ENCODE assay signal across 19 cellular contexts in the genomic region with DNA sequence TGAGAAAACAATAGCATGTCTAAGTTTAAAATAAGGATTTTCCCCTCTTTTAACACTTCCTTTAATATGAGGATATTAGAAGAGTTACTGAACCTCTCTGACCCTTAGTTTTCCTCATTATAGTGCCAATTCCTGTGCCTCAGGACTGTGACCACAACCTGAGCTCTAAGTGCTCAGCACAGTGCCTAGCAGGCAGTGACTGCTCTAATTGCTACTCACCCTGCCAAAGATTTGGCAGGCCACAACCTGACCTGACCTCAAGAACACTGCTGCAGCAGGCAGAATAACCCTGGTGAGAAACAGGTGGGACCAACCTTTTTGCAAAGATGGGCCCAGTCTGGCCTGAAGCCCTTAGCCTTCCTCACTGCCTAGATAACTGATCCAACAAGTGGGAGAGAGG. TPM values are rescaled to one million over a fixed set of nuclear protein-coding genes. Genes with fewer than 3 reads are reported as not detected.
DNase-seq lines count a peak whose midpoint lies in the region; ATAC-seq and TF ChIP-seq lines count a peak whose summit lies in the region.
"Had no signal": no experiment of that assay in that cellular context is flagged by ENCODE, and none has a peak within 500 bp of the region (broad histone marks: within the 10 kb centered on the region; RNA-seq: fewer than 3 reads in every experiment).

No MANE protein-coding gene starts in this region.

- no peak overlapping the region for H4K8ac ChIP-seq in IMR-90 (ENCODE audit: low read depth in 2 of 2, low read length in 2 of 2)

- intact Hi-C loops in activated naive CD4-positive, alpha-beta T cell treated with anti-CD3 and anti-CD28 coated beads for 36 hours (cut with micrococcal nuclease) = loop anchor here (5.0 kb wide), 3 partner anchors 267 to 367 kb away; partner anchors contain the start of genes KIF9, KLHL18 and PTPN23
- intact Hi-C loops in IMR-90 (cut with micrococcal nuclease) (no loop called here), Right ventricle myocardium inferior (cut with DNase I) (no loop called here)

- H3K27ac Mint-ChIP-seq in activated naive CD4-positive, alpha-beta T cell treated with anti-CD3 and anti-CD28 coated beads for 36 hours = peak overlapping the region; percentile 28
- peak overlapping the region in 1 of 2 donors; percentile 70 for H3K27ac Mint-ChIP-seq in activated naive CD4-positive, alpha-beta T cell treated with anti-CD3 and anti-CD28 coated beads, Interleukin-2, amount 50 U/mL, for 72 hours
- H3K27ac Mint-ChIP-seq in activated naive CD8-positive, alpha-beta T cell treated with anti-CD3 and anti-CD28 coated beads, Interleukin-2, amount 10 ng/mL, durations not matched to agents 7 days and 5 days = peak overlapping the region; percentile 60
- H3K27ac Mint-ChIP-seq in stimulated activated naive B cell treated with anti-CD40 and anti-IgM and Interleukin-4, amounts not matched to agents 10 μg/mL and 1 μg/mL and 100 μg/mL, for 72 hours = peak overlapping the region; percentile 70
- no peak overlapping the region for H3K27ac Mint-ChIP-seq in neural progenitor cell

- peaks cover 16% of the 10 kb centered on the region for H3K4me1 ChIP-seq in IMR-90 (ENCODE audit: control insufficient read depth, insufficient read depth, low read length)
- peaks cover under 1% of the 10 kb centered on the region for H3K4me1 ChIP-seq in neural progenitor cell

- H3K27ac ChIP-seq in IMR-90 (ENCODE audit: insufficient read depth, low read length) (no peak overlapping the region), neural progenitor cell (no peak overlapping the region)
- H3K27ac ChIP-seq: left lung, psoas muscle, vagina had no signal

- no peak for TF ChIP-seq RAD21 in IMR-90 (IDR thresholded peaks at IDR 0.05; ENCODE audit: low read length)

- no peak overlapping the region for H2BK15ac ChIP-seq in IMR-90 (ENCODE audit: low read depth, low read length)

- no peak overlapping the region for H2BK20ac ChIP-seq in IMR-90 (ENCODE audit: low read depth, low read length)

- peaks cover 34% of the 10 kb centered on the region for H3K9me1 ChIP-seq in IMR-90 (ENCODE audit: insufficient read depth, low read length)

- H3K9ac ChIP-seq in IMR-90 (ENCODE audit: low read depth, low read length) (no peak overlapping the region), neural progenitor cell (no peak overlapping the region)

- CTCF ChIA-PET in activated naive CD4-positive, alpha-beta T cell treated with anti-CD3 and anti-CD28 coated beads for 36 hours (lab: Charles Lee) = interaction anchor here (0.6 kb wide), 1 partner anchor 12 kb away, joined by 3 read pairs; no protein-coding TSS in a partner anchor
- CTCF ChIA-PET in IMR-90 (lab: Yijun Ruan, JAX) = no interaction called here

- H2BK5ac ChIP-seq in IMR-90 (ENCODE audit: low read depth, low read length, poor library complexity, severe bottlenecking) = no peak overlapping the region

- H3K4me1 Mint-ChIP-seq in activated naive CD4-positive, alpha-beta T cell treated with anti-CD3 and anti-CD28 coated beads for 36 hours (ENCODE audit: low read depth) = peaks cover 37% of the 10 kb centered on the region
- H3K4me1 Mint-ChIP-seq in activated naive CD8-positive, alpha-beta T cell treated with anti-CD3 and anti-CD28 coated beads, Interleukin-2, amount 10 ng/mL, durations not matched to agents 7 days and 5 days = peaks cover 56% of the 10 kb centered on the region
- peaks cover 35 to 44% of the 10 kb centered on the region in 2 donors for H3K4me1 Mint-ChIP-seq in stimulated activated naive B cell treated with anti-CD40 and anti-IgM and Interleukin-4, amounts not matched to agents 10 μg/mL and 1 μg/mL and 100 μg/mL, for 72 hours
- H3K4me1 Mint-ChIP-seq in neural progenitor cell = peaks cover 1% of the 10 kb centered on the region

- DNase-seq in activated naive CD4-positive, alpha-beta T cell treated with anti-CD3 and anti-CD28 coated beads for 36 hours = no peak
- DNase-seq in activated naive CD4-positive, alpha-beta T cell treated with anti-CD3 and anti-CD28 coated beads, Interleukin-2, amount 50 U/mL, for 72 hours (ENCODE audit: low spot score in 2 of 2) = no peak
- DNase-seq in IMR-90 (no peak), neural progenitor cell (ENCODE audit: low spot score) (no peak), Right ventricle myocardium inferior (ENCODE audit: missing footprints) (no peak)
- DNase-seq in activated naive CD8-positive, alpha-beta T cell treated with anti-CD3 and anti-CD28 coated beads, Interleukin-2, amount 10 ng/mL, durations not matched to agents 7 days and 5 days = no peak
- no peak for DNase-seq in stimulated activated naive B cell treated with anti-CD40 and anti-IgM and Interleukin-4, amounts not matched to agents 10 μg/mL and 1 μg/mL and 100 μg/mL, for 72 hours
- DNase-seq: activated CD4-positive, alpha-beta T cell treated with anti-CD3 and anti-CD28 coated beads for 4 hours; activated naive CD4-positive, alpha-beta T cell treated with Interleukin-2 at 50 U/mL for 16 hours; activated T-cell treated with anti-CD3 and anti-CD28 coated beads, Interleukin-2, amount 50 U/mL, for 1 hour; left lung; NCI-H1105; NCI-H2029; NCI-H226; OCI-M1; psoas muscle; SHP77 had no signal

- H3K14ac ChIP-seq in IMR-90 (replicated peaks; ENCODE audit: low read depth, low read length) = no peak overlapping the region

- H4K20me1 ChIP-seq in IMR-90 (ENCODE audit: insufficient read depth, low read length) = peaks cover 16% of the 10 kb centered on the region
- peaks cover 4% of the 10 kb centered on the region for H4K20me1 ChIP-seq in neural progenitor cell (ENCODE audit: low read depth)

- H3K4me3 ChIP-seq in IMR-90 (ENCODE audit: insufficient read depth, low read depth, low read length) (no peak overlapping the region), neural progenitor cell (no peak overlapping the region)
- H3K4me3 ChIP-seq: left lung, psoas muscle, vagina had no signal

- H3K79me1 ChIP-seq in IMR-90 (ENCODE audit: low read depth in 1 of 2, low read length in 2 of 2) = peaks cover 27 to 57% of the 10 kb centered on the region in 2 experiments

- ATAC-seq in activated naive CD4-positive, alpha-beta T cell treated with anti-CD3 and anti-CD28 coated beads, Interleukin-2, amount 50 U/mL, for 72 hours = no peak
- ATAC-seq in IMR-90 (ENCODE audit: low read depth) = no peak
- no peak for ATAC-seq in activated naive CD8-positive, alpha-beta T cell treated with anti-CD3 and anti-CD28 coated beads, Interleukin-2, amount 10 ng/mL, durations not matched to agents 7 days and 5 days (ENCODE audit: low read depth)
- ATAC-seq in stimulated activated naive B cell treated with anti-CD40 and anti-IgM and Interleukin-4, amounts not matched to agents 10 μg/mL and 1 μg/mL and 100 μg/mL, for 72 hours (replicated peaks) = no peak
- no peak for ATAC-seq in HG02642 (IDR thresholded peaks at IDR 0.05; ENCODE audit: poor library complexity, unreplicated experiment)
- no peak for ATAC-seq in Right ventricle myocardium inferior
- ATAC-seq: left lung, psoas muscle had no signal

- dilution Hi-C loops in IMR-90 (cut with HindIII; ENCODE audit: low sequenced_read_pairs, unreplicated experiment) = no loop called here

- no peaks in the 10 kb centered on the region for H3K9me3 Mint-ChIP-seq in activated naive CD4-positive, alpha-beta T cell treated with anti-CD3 and anti-CD28 coated beads for 36 hours
- H3K9me3 Mint-ChIP-seq in activated naive CD4-positive, alpha-beta T cell treated with anti-CD3 and anti-CD28 coated beads, Interleukin-2, amount 50 U/mL, for 72 hours = no peaks in the 10 kb centered on the region
- no peaks in the 10 kb centered on the region for H3K9me3 Mint-ChIP-seq in activated naive CD8-positive, alpha-beta T cell treated with anti-CD3 and anti-CD28 coated beads, Interleukin-2, amount 10 ng/mL, durations not matched to agents 7 days and 5 days
- H3K9me3 Mint-ChIP-seq in stimulated activated naive B cell treated with anti-CD40 and anti-IgM and Interleukin-4, amounts not matched to agents 10 μg/mL and 1 μg/mL and 100 μg/mL, for 72 hours = no peaks in the 10 kb centered on the region
- H3K9me3 Mint-ChIP-seq in neural progenitor cell = no peaks in the 10 kb centered on the region

- H2BK120ac ChIP-seq in IMR-90 (ENCODE audit: low read depth, low read length) = no peak overlapping the region

- no peak overlapping the region for H3K4ac ChIP-seq in IMR-90 (ENCODE audit: low read depth, low read length)

- no peak overlapping the region for H2AK5ac ChIP-seq in IMR-90 (ENCODE audit: low read depth, low read length)

- H3K18ac ChIP-seq in IMR-90 (ENCODE audit: low read depth, low read length) = no peak overlapping the region

- no peaks in the 10 kb centered on the region for H3F3A ChIP-seq in neural progenitor cell (ENCODE audit: low read depth)

- in situ Hi-C loops in IMR-90 (cut with MboI; ENCODE audit: low sequenced_read_pairs) = no loop called here

- H2AFZ ChIP-seq in IMR-90 (replicated peaks; ENCODE audit: low read length, poor library complexity) (no peak overlapping the region), neural progenitor cell (replicated peaks) (no peak overlapping the region)

- POLR2A ChIA-PET in IMR-90 (lab: Charles Lee; ENCODE audit: unreplicated experiment) = no interaction called here
- POLR2A ChIA-PET in activated naive CD8-positive, alpha-beta T cell treated with anti-CD3 and anti-CD28 coated beads, Interleukin-2, amount 10 ng/mL, durations not matched to agents 7 days and 5 days (lab: Charles Lee) = no interaction called here

- no peak overlapping the region for H2AK9ac ChIP-seq in IMR-90 (replicated peaks; ENCODE audit: low read depth, low read length, poor library complexity)

- no peak for TF ChIP-seq POLR2A in IMR-90 (IDR thresholded peaks at IDR 0.05; ENCODE audit: low read depth, low read length)

- TF ChIP-seq CTCF in IMR-90 (conservative IDR thresholded peaks at IDR 0.05; ENCODE audit: low read depth, low read length) = no peak
- TF ChIP-seq CTCF in neural progenitor cell (IDR thresholded peaks at IDR 0.05) = no peak

- no peak overlapping the region for H3K56ac ChIP-seq in IMR-90 (ENCODE audit: extremely low read depth, insufficient read depth, low read length)

- H3K23ac ChIP-seq in IMR-90 (ENCODE audit: low read depth, low read length) = peak overlapping the region; percentile 29; the same call in 1 of the 2 replicates

- H3K79me2 ChIP-seq in neural progenitor cell (ENCODE audit: low read depth) = no peaks in the 10 kb centered on the region

- no TSS peak for BruUV-seq in IMR-90 (replicated peaks; lab: Mats Ljungman, UMichigan)

- no peaks in the 10 kb centered on the region for H3K27me3 Mint-ChIP-seq in activated naive CD4-positive, alpha-beta T cell treated with anti-CD3 and anti-CD28 coated beads for 36 hours (ENCODE audit: low read depth)
- no peaks in the 10 kb centered on the region for H3K27me3 Mint-ChIP-seq in activated naive CD8-positive, alpha-beta T cell treated with anti-CD3 and anti-CD28 coated beads, Interleukin-2, amount 10 ng/mL, durations not matched to agents 7 days and 5 days
- H3K27me3 Mint-ChIP-seq in stimulated activated naive B cell treated with anti-CD40 and anti-IgM and Interleukin-4, amounts not matched to agents 10 μg/mL and 1 μg/mL and 100 μg/mL, for 72 hours = no peaks in the 10 kb centered on the region
- no peaks in the 10 kb centered on the region for H3K27me3 Mint-ChIP-seq in neural progenitor cell (ENCODE audit: insufficient read depth, low read depth)

- H3K4me3 Mint-ChIP-seq in activated naive CD4-positive, alpha-beta T cell treated with anti-CD3 and anti-CD28 coated beads for 36 hours = no peak overlapping the region
- H3K4me3 Mint-ChIP-seq in activated naive CD8-positive, alpha-beta T cell treated with anti-CD3 and anti-CD28 coated beads, Interleukin-2, amount 10 ng/mL, durations not matched to agents 7 days and 5 days = no peak overlapping the region
- H3K4me3 Mint-ChIP-seq in stimulated activated naive B cell treated with anti-CD40 and anti-IgM and Interleukin-4, amounts not matched to agents 10 μg/mL and 1 μg/mL and 100 μg/mL, for 72 hours = no peak overlapping the region
- H3K4me3 Mint-ChIP-seq in neural progenitor cell = no peak overlapping the region

- H4K5ac ChIP-seq in IMR-90 (ENCODE audit: low read depth, low read length) = no peak overlapping the region

- no peak overlapping the region for H4K91ac ChIP-seq in IMR-90 (ENCODE audit: insufficient read depth, low read depth, low read length)

- no peak overlapping the region for H3K4me2 ChIP-seq in IMR-90 (ENCODE audit: low read depth, low read length)
- H3K4me2 ChIP-seq in neural progenitor cell = no peak overlapping the region

- peaks cover 26% of the 10 kb centered on the region for H3K36me3 ChIP-seq in IMR-90 (ENCODE audit: control insufficient read depth, insufficient read depth, low read length)
- H3K36me3 ChIP-seq in neural progenitor cell = no peaks in the 10 kb centered on the region

- no peaks in the 10 kb centered on the region for H3K27me3 ChIP-seq in IMR-90 (ENCODE audit: control insufficient read depth, insufficient read depth, low read length)
- H3K27me3 ChIP-seq in neural progenitor cell = no peaks in the 10 kb centered on the region
- H3K27me3 ChIP-seq: left lung, vagina had no signal

- H3K36me3 Mint-ChIP-seq in activated naive CD4-positive, alpha-beta T cell treated with anti-CD3 and anti-CD28 coated beads for 36 hours (ENCODE audit: low read depth) = peaks cover 16% of the 10 kb centered on the region
- peaks cover 12 to 28% of the 10 kb centered on the region in 2 donors for H3K36me3 Mint-ChIP-seq in activated naive CD4-positive, alpha-beta T cell treated with anti-CD3 and anti-CD28 coated beads, Interleukin-2, amount 50 U/mL, for 72 hours
- peaks cover 11% of the 10 kb centered on the region for H3K36me3 Mint-ChIP-seq in activated naive CD8-positive, alpha-beta T cell treated with anti-CD3 and anti-CD28 coated beads, Interleukin-2, amount 10 ng/mL, durations not matched to agents 7 days and 5 days
- peaks cover 24 to 39% of the 10 kb centered on the region in 2 donors for H3K36me3 Mint-ChIP-seq in stimulated activated naive B cell treated with anti-CD40 and anti-IgM and Interleukin-4, amounts not matched to agents 10 μg/mL and 1 μg/mL and 100 μg/mL, for 72 hours
- H3K36me3 Mint-ChIP-seq in neural progenitor cell = peaks cover 14% of the 10 kb centered on the region

- H3K9me3 ChIP-seq in IMR-90 (ENCODE audit: control insufficient read depth, insufficient read depth, low read length) = no peaks in the 10 kb centered on the region
- no peaks in the 10 kb centered on the region for H3K9me3 ChIP-seq in neural progenitor cell (ENCODE audit: low read depth)
- H3K9me3 ChIP-seq: left lung, psoas muscle, vagina had no signal

RNA-seq across cellular contexts. Expression of gene NBEAL2, which starts 35.7 kb away (rescaled TPM):
- 10 to 100 TPM; 85.0 to 92.4 TPM for total RNA-seq in activated naive CD4-positive, alpha-beta T cell treated with anti-CD3 and anti-CD28 coated beads for 36 hours
- total RNA-seq in activated naive CD4-positive, alpha-beta T cell treated with anti-CD3 and anti-CD28 coated beads, Interleukin-2, amount 50 U/mL, for 72 hours = 100 to 1,000 TPM in 1 of 2 donors, 10 to 100 TPM in 1; 75.7 to 122 TPM
- total RNA-seq in IMR-90 (2012; rRNA removed) = 2.2 TPM in 2 replicates
- 11.7 and 12.5 TPM in 2 replicates for polyA plus RNA-seq in IMR-90 (2012; rRNA removed)
- polyA plus RNA-seq in IMR-90 (2012; cell fraction: cytosol; rRNA removed) = 5.6 and 8.2 TPM in 2 replicates
- polyA plus RNA-seq in IMR-90 (2012; cell fraction: nucleus; rRNA removed; ENCODE audit: low replicate concordance) = 80.3 and 267 TPM in 2 replicates
- 100 to 1,000 TPM; 165 to 178 TPM for total RNA-seq in activated naive CD8-positive, alpha-beta T cell treated with anti-CD3 and anti-CD28 coated beads, Interleukin-2, amount 10 ng/mL, durations not matched to agents 7 days and 5 days
- total RNA-seq in neural progenitor cell (ENCODE audit: low replicate concordance) = 6.3 and 19.1 TPM in 2 replicates
- 14.5 TPM for total RNA-seq in Right ventricle myocardium inferior

RNA-seq across cellular contexts. Expression of gene CCDC12, which starts 38.6 kb away (rescaled TPM):
- total RNA-seq in activated naive CD4-positive, alpha-beta T cell treated with anti-CD3 and anti-CD28 coated beads for 36 hours = 10 to 100 TPM; 37.6 to 43.0 TPM
- 10 to 100 TPM; 49.3 to 55.2 TPM for total RNA-seq in activated naive CD4-positive, alpha-beta T cell treated with anti-CD3 and anti-CD28 coated beads, Interleukin-2, amount 50 U/mL, for 72 hours
- total RNA-seq in IMR-90 (2012; rRNA removed) (15.2 and 21.7 TPM in 2 replicates), neural progenitor cell (ENCODE audit: low replicate concordance) (17.9 and 44.0 TPM in 2 replicates), Right ventricle myocardium inferior (26.3 TPM)
- 35.1 and 41.7 TPM in 2 replicates for polyA plus RNA-seq in IMR-90 (2012; rRNA removed)
- polyA plus RNA-seq in IMR-90 (2012; cell fraction: cytosol; rRNA removed) = 43.9 and 71.8 TPM in 2 replicates
- polyA plus RNA-seq in IMR-90 (2012; cell fraction: nucleus; rRNA removed; ENCODE audit: low replicate concordance) = 52.4 and 55.2 TPM in 2 replicates
- 10 to 100 TPM; 58.6 to 60.0 TPM for total RNA-seq in activated naive CD8-positive, alpha-beta T cell treated with anti-CD3 and anti-CD28 coated beads, Interleukin-2, amount 10 ng/mL, durations not matched to agents 7 days and 5 days
